Comparison of ENCODE assay signal across 8 cellular contexts in the genomic region with DNA sequence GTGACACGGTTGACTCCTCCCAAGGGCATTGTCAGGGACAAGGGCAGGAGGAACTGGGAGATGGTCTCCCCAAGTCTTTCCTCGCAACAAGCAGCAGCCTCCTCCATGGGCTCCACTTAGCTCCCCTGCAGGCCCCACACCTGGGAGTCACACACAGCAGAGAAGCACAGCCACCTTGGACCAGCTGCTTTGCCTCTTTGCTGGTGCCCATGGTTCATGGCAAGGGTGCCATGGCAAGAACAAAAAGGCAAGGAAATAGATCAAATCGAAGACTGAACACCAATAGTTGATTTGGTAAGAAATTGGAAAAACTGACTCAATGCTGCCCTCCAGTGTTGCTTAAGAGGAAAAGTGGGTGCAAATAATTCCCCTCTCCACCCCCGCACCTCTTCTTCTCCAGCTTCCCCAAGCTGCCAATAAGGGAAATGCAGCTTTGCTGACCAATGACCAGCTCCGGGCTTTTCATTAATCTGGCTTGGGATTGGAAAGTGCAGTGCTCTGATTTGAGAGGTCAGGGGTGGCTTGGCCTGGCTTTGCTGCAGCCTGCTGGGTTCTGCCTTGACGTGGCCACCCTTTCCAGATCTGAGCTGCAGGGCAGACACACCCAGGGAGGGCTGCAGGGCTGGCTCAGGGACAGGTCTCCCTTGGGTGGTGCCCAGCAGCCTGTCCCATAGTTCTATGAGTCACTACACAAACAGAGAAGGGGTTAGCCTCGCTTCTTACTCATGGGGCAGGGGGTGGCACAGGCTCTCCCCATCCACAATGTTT.
DNase-seq lines count a peak whose midpoint lies in the region; ATAC-seq and TF ChIP-seq lines count a peak whose summit lies in the region.

No MANE protein-coding gene starts in this region.

- DNase-seq in HuH-7 (ENCODE audit: low spot score) (peak; percentile 80), OCI-M1 (lab: John Stamatoyannopoulos, UW) (peak; percentile 81), germinal center (ENCODE audit: low spot score) (peak; percentile 84), osteocyte (ENCODE audit: extremely low spot score, unreplicated experiment) (peak; percentile 83)

- H3K36me3 Mint-ChIP-seq in activated naive CD8-positive, alpha-beta T cell: peaks cover 10% of the 10 kb centered on the region
- peaks cover 11% of the 10 kb centered on the region for H3K36me3 Mint-ChIP-seq in osteocyte (ENCODE audit: unreplicated experiment)

- peak overlapping the region; percentile 9 to 63 (median 55); a peak in 21 of 22 replicates for H3K4me2 ChIP-seq in BLaER1 treated with 17β-estradiol and CSF1 and Interleukin-3, amounts not matched to agents 10 nM and 100 nM

- H3K4me3 Mint-ChIP-seq in activated naive CD8-positive, alpha-beta T cell: no peak overlapping the region
- H3K4me3 Mint-ChIP-seq in osteocyte (ENCODE audit: unreplicated experiment): no peak overlapping the region

- peaks cover 27 to 34% (median 30%) of the 10 kb centered on the region in 11 experiments for H3K9me3 ChIP-seq in BLaER1 treated with 17β-estradiol and CSF1 and Interleukin-3, amounts not matched to agents 10 nM and 100 nM (replicated peaks in 1 of 11)

- peak overlapping the region in 5 of 11 experiments; percentile 8 to 50 (median 39); a peak in 3 of 22 replicates for H3K9ac ChIP-seq in BLaER1 treated with 17β-estradiol and CSF1 and Interleukin-3, amounts not matched to agents 10 nM and 100 nM

- H3K27me3 Mint-ChIP-seq in activated naive CD8-positive, alpha-beta T cell: no peaks in the 10 kb centered on the region
- peaks cover 15% of the 10 kb centered on the region for H3K27me3 Mint-ChIP-seq in osteocyte (ENCODE audit: unreplicated experiment)

- no peak overlapping the region for H3K4me3 ChIP-seq in BLaER1 treated with 17β-estradiol and CSF1 and Interleukin-3, amounts not matched to agents 10 nM and 100 nM

- ATAC-seq in GM18861 (IDR thresholded peaks at IDR 0.05; ENCODE audit: unreplicated experiment): peak; percentile 46
- ATAC-seq in GM21825 (IDR thresholded peaks at IDR 0.05; ENCODE audit: unreplicated experiment): no peak

- peak overlapping the region in 4 of 11 experiments; percentile 35 to 69 (median 50); a peak in 7 of 22 replicates for H3K27ac ChIP-seq in BLaER1 treated with 17β-estradiol and CSF1 and Interleukin-3, amounts not matched to agents 10 nM and 100 nM

- TF ChIP-seq CTCF in osteocyte (IDR thresholded peaks at IDR 0.05): peak; percentile 92

- H3K4me1 Mint-ChIP-seq in activated naive CD8-positive, alpha-beta T cell (ENCODE audit: low read depth): peaks cover 42% of the 10 kb centered on the region
- H3K4me1 Mint-ChIP-seq in osteocyte (ENCODE audit: unreplicated experiment): peaks cover 17% of the 10 kb centered on the region

- no peaks in the 10 kb centered on the region for H3K36me3 ChIP-seq in BLaER1 treated with 17β-estradiol and CSF1 and Interleukin-3, amounts not matched to agents 10 nM and 100 nM

- H3K9me3 Mint-ChIP-seq in activated naive CD8-positive, alpha-beta T cell (ENCODE audit: low read depth): peaks cover 8% of the 10 kb centered on the region
- H3K9me3 Mint-ChIP-seq in osteocyte (ENCODE audit: unreplicated experiment): peaks cover 19% of the 10 kb centered on the region

- peaks cover 6 to 29% (median 22%) of the 10 kb centered on the region in 10 experiments for H3K4me1 ChIP-seq in BLaER1 treated with 17β-estradiol and CSF1 and Interleukin-3, amounts not matched to agents 10 nM and 100 nM

- H3K27me3 ChIP-seq in BLaER1 treated with 17β-estradiol and CSF1 and Interleukin-3, amounts not matched to agents 10 nM and 100 nM: no peaks in the 10 kb centered on the region

- H4K20me1 ChIP-seq in BLaER1 treated with 17β-estradiol and CSF1 and Interleukin-3, amounts not matched to agents 10 nM and 100 nM: no peaks in the 10 kb centered on the region

- peak overlapping the region; percentile 3 for H3K27ac Mint-ChIP-seq in activated naive CD8-positive, alpha-beta T cell
- H3K27ac Mint-ChIP-seq in osteocyte (ENCODE audit: unreplicated experiment): no peak overlapping the region
